28 cellular contexts compared by ENCODE assay signal in genomic region chr12:39390752-39391151, GRCh38.
"Had no signal": no experiment of that assay in that cellular context is flagged by ENCODE, and none has a peak within 500 bp of the region (broad histone marks: within the 10 kb centered on the region; RNA-seq: fewer than 3 reads in every experiment).

No MANE protein-coding gene starts in this region.

- H3K4me3 ChIP-seq: heart left ventricle, left ventricle myocardium inferior, lung, mucosa of descending colon, pancreas, prostate gland, skin epidermis, transverse colon, upper lobe of left lung had no signal

- H3K27ac Mint-ChIP-seq: immature natural killer cell; memory B cell; nephron; stimulated activated naive CD8-positive, alpha-beta T cell treated with anti-CD3 and anti-CD28 coated beads, Interleukin-15, amount 100 ng/mL, for 72 hours had no signal

- H3K36me3 Mint-ChIP-seq: memory B cell had no signal

- ATAC-seq: heart left ventricle; mucosa of descending colon; naive thymus-derived CD4-positive, alpha-beta T cell; pancreas; right cardiac atrium; sciatic nerve; stimulated activated naive CD8-positive, alpha-beta T cell treated with anti-CD3 and anti-CD28 coated beads, Interleukin-15, amount 100 ng/mL, for 72 hours had no signal

- H3K9me3 ChIP-seq: heart left ventricle, left ventricle myocardium inferior, mucosa of descending colon, pancreas, prostate gland, transverse colon, upper lobe of left lung had no signal

- H3K27me3 ChIP-seq: heart left ventricle, pancreas, transverse colon, upper lobe of left lung had no signal

- DNase-seq: heart left ventricle; hypothalamus; immature natural killer cell; left ventricle myocardium inferior; midbrain; mucosa of descending colon; naive thymus-derived CD4-positive, alpha-beta T cell; nucleus accumbens; pancreas; posterior cingulate gyrus; retina; right cardiac atrium; stimulated activated CD4-positive, alpha-beta T cell treated with anti-CD3 and anti-CD28 coated beads, Interleukin-12 subunit alpha, Interleukin-12 subunit beta, amount 100 ng/mL, for 4 hours; stimulated activated CD4-positive, alpha-beta T cell treated with anti-CD3 and anti-CD28 coated beads, Interleukin-15, amount 100 ng/mL, for 24 hours; stimulated activated CD4-positive, alpha-beta T cell treated with anti-CD3 and anti-CD28 coated beads, Interleukin-2, amount 100 ng/mL, for 24 hours; stimulated activated CD4-positive, alpha-beta T cell treated with anti-CD3 and anti-CD28 coated beads, Interleukin-4, amount 100 ng/mL, for 1 hour; stimulated activated naive CD4-positive, alpha-beta T cell; stimulated activated naive CD8-positive, alpha-beta T cell treated with anti-CD3 and anti-CD28 coated beads, Interleukin-15, amount 100 ng/mL, for 72 hours; substantia nigra; transverse colon; upper lobe of left lung had no signal

- H3K4me1 ChIP-seq: pancreas, prostate gland, upper lobe of left lung had no signal

- H3K27ac ChIP-seq: heart left ventricle, left ventricle myocardium inferior, pancreas, prostate gland, skin epidermis, transverse colon, upper lobe of left lung had no signal

- H3K4me1 Mint-ChIP-seq: memory B cell; stimulated activated naive CD8-positive, alpha-beta T cell treated with anti-CD3 and anti-CD28 coated beads, Interleukin-15, amount 100 ng/mL, for 72 hours had no signal

- H3K4me3 Mint-ChIP-seq: immature natural killer cell; memory B cell; naive thymus-derived CD4-positive, alpha-beta T cell; nephron; neural crest cell; stimulated activated naive CD8-positive, alpha-beta T cell treated with anti-CD3 and anti-CD28 coated beads, Interleukin-15, amount 100 ng/mL, for 72 hours had no signal

- H3K36me3 ChIP-seq: heart left ventricle, left ventricle myocardium inferior, pancreas, prostate gland, transverse colon, upper lobe of left lung had no signal

- H3K27me3 Mint-ChIP-seq: naive thymus-derived CD4-positive, alpha-beta T cell; stimulated activated naive CD8-positive, alpha-beta T cell treated with anti-CD3 and anti-CD28 coated beads, Interleukin-15, amount 100 ng/mL, for 72 hours had no signal

- H3K9me3 Mint-ChIP-seq: immature natural killer cell; memory B cell; nephron; stimulated activated naive CD8-positive, alpha-beta T cell treated with anti-CD3 and anti-CD28 coated beads, Interleukin-15, amount 100 ng/mL, for 72 hours had no signal
